In genomic region chr3:65689436-65689835, GRCh38 we compare ENCODE assay signal across 2 cellular contexts.
TF ChIP-seq lines count a peak whose summit lies in the region.

No MANE protein-coding gene starts in this region.

TF ChIP-seq in H1, 55 proteins besides CTCF, POLR2A, EP300 and RAD21:
- TF ChIP-seq SP1 (IDR thresholded peaks at IDR 0.05; ENCODE audit: low read depth, low read length) (no peak), FOSL1 (IDR thresholded peaks at IDR 0.05; ENCODE audit: insufficient read depth, low read depth, low read length) (no peak), RBBP5 (IDR thresholded peaks at IDR 0.05; ENCODE audit: borderline replicate concordance, low read depth, low read length) (no peak), KDM1A (IDR thresholded peaks at IDR 0.05; ENCODE audit: borderline replicate concordance, low read length) (no peak), TEAD4 (IDR thresholded peaks at IDR 0.05; ENCODE audit: low read depth, low read length) (no peak), SIX5 (IDR thresholded peaks at IDR 0.05; ENCODE audit: low read depth, low read length) (no peak), TAF1 (IDR thresholded peaks at IDR 0.05; ENCODE audit: low read depth, low read length) (no peak), CTBP2 (IDR thresholded peaks at IDR 0.05; ENCODE audit: borderline replicate concordance, insufficient read depth, insufficient read length, low read length) (no peak), SRF (IDR thresholded peaks at IDR 0.05; ENCODE audit: low read depth, low read length) (no peak), POU5F1 (IDR thresholded peaks at IDR 0.05; ENCODE audit: low read depth, low read length) (no peak), TCF12 (IDR thresholded peaks at IDR 0.05; ENCODE audit: low read depth, low read length) (no peak), KDM4A (IDR thresholded peaks at IDR 0.05; ENCODE audit: low read depth, low read length, severe bottlenecking) (no peak), SIRT6 (IDR thresholded peaks at IDR 0.05; ENCODE audit: low read length) (no peak), RFX5 (IDR thresholded peaks at IDR 0.05; ENCODE audit: borderline replicate concordance, low read depth, low read length) (no peak), SAP30 (IDR thresholded peaks at IDR 0.05; ENCODE audit: insufficient read depth, insufficient replicate concordance, low read length) (no peak), CHD1 (IDR thresholded peaks at IDR 0.05; ENCODE audit: low read depth, low read length) (no peak), NANOG (IDR thresholded peaks at IDR 0.05; ENCODE audit: insufficient read depth, low read depth, low read length, poor library complexity, severe bottlenecking) (no peak), NRF1 (IDR thresholded peaks at IDR 0.05; ENCODE audit: low read depth, low read length) (no peak), CREB1 (IDR thresholded peaks at IDR 0.05) (no peak)

TF ChIP-seq in HepG2, 621 proteins besides CTCF, POLR2A, EP300 and RAD21:
- TF ChIP-seq HNRNPLL (IDR thresholded peaks at IDR 0.05; ENCODE audit: low read depth, low read length, poor library complexity, severe bottlenecking) = no peak
